20 cellular contexts compared by ENCODE assay signal in the genomic region with DNA sequence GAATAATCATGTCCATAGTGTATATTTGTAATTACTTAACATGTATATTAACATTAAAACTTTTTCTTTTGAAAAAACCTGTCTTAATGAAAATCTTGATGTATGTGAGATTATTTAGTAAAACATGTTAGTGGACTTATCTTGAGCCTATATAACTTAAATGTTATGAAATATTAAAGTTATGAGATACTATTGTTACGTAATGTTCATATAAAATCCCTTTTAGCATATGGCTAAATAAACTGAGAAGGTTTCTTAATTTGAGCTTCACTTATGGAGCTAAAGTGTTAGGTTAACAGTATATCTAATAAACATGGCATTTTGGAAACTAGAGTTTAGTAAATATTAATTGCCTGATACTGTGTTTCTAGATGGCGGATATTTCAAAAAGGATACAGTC. TPM values are rescaled to one million over a fixed set of nuclear protein-coding genes. Genes with fewer than 3 reads are reported as not detected.
DNase-seq lines count a peak whose midpoint lies in the region; ATAC-seq, FAIRE-seq and TF ChIP-seq lines count a peak whose summit lies in the region.
"Had no signal": no experiment of that assay in that cellular context is flagged by ENCODE, and none has a peak within 500 bp of the region (broad histone marks: within the 10 kb centered on the region; RNA-seq: fewer than 3 reads in every experiment).

No MANE protein-coding gene starts in this region.

- no peak overlapping the region for H2AFZ ChIP-seq in IMR-90 (replicated peaks; ENCODE audit: low read length, poor library complexity)
- no peak overlapping the region for H2AFZ ChIP-seq in smooth muscle cell (ENCODE audit: low read depth)
- H2AFZ ChIP-seq: GM23248 had no signal

- H3K14ac ChIP-seq in IMR-90 (replicated peaks; ENCODE audit: low read depth, low read length) = no peak overlapping the region

- H3K4me3 ChIP-seq in IMR-90 (ENCODE audit: insufficient read depth, low read depth, low read length) (no peak overlapping the region), kidney (ENCODE audit: low read length in 2 of 2) (no peak overlapping the region), smooth muscle cell (no peak overlapping the region)
- H3K4me3 ChIP-seq: GM23248 had no signal

- FAIRE-seq in A204.1 (lab: Jason Lieb, UNC) (peak; percentile 68), colon (lab: Jason Lieb, UNC) (peak; percentile 38), kidney (lab: Jason Lieb, UNC) (peak; percentile 41)
- FAIRE-seq: GM12892, H1 had no signal

- H3K27me3 ChIP-seq in IMR-90 (ENCODE audit: control insufficient read depth, insufficient read depth, low read length) = no peaks in the 10 kb centered on the region
- H3K27me3 ChIP-seq in smooth muscle cell (ENCODE audit: low read depth) = no peaks in the 10 kb centered on the region

- no peak overlapping the region for H2BK15ac ChIP-seq in IMR-90 (ENCODE audit: low read depth, low read length)

- no peak overlapping the region for H3K4me2 ChIP-seq in IMR-90 (ENCODE audit: low read depth, low read length)
- H3K4me2 ChIP-seq in smooth muscle cell = no peak overlapping the region

- DNase-seq in IMR-90 (no peak), kidney (no peak), NCI-H2029 treated with DMSO at 0.1 percent for 48 hours (lab: John Stamatoyannopoulos, UW) (no peak), smooth muscle cell (lab: John Stamatoyannopoulos, UW; ENCODE audit: unreplicated experiment) (no peak), NCI-H2081 treated with DMSO at 0.1 percent for 48 hours (lab: John Stamatoyannopoulos, UW) (no peak)
- DNase-seq in activated CD8-positive, alpha-beta memory T cell treated with anti-CD3 and anti-CD28 coated beads, Interleukin-2, amount 50 U/mL, for 4 hours = no peak
- DNase-seq: 8988T; C1 segment of cervical spinal cord; Calu3; CD4-positive, alpha-beta memory T cell; COR-L47; DMS53; DMS79 treated with DMSO at 0.1 percent for 48 hours; GM23248; H7 had no signal

- intact Hi-C loops in IMR-90 (cut with micrococcal nuclease) = no loop called here
- intact Hi-C loops in kidney (cut with DNase I) = no loop called here

- peaks cover 12% of the 10 kb centered on the region for H3K36me3 ChIP-seq in IMR-90 (ENCODE audit: control insufficient read depth, insufficient read depth, low read length)
- H3K36me3 ChIP-seq in kidney (ENCODE audit: control insufficient read depth in 1 of 2, insufficient read depth in 2 of 2, low read length in 2 of 2) = peaks cover 6 to 32% of the 10 kb centered on the region in 2 donors
- H3K36me3 ChIP-seq in smooth muscle cell (ENCODE audit: low read depth) = peaks cover 23% of the 10 kb centered on the region

- ATAC-seq in IMR-90 (ENCODE audit: low read depth) = no peak
- ATAC-seq: HCT116 had no signal

- no peak overlapping the region for H3K56ac ChIP-seq in IMR-90 (ENCODE audit: extremely low read depth, insufficient read depth, low read length)

- BruUV-seq in IMR-90 (replicated peaks; lab: Mats Ljungman, UMichigan) = no TSS peak

- WGBS in IMR-90 (ENCODE audit: extremely low coverage in 2 of 2, insufficient read length in 1 of 2), 2 experiments = no CpG with 5 or more reads among the region's 2 CpGs
- WGBS in smooth muscle cell (ENCODE audit: low lambda C conversion rate) = 99% methylated on average over 2 of the region's 2 CpGs

- H2BK120ac ChIP-seq in IMR-90 (ENCODE audit: low read depth, low read length) = no peak overlapping the region

- H2AK9ac ChIP-seq in IMR-90 (replicated peaks; ENCODE audit: low read depth, low read length, poor library complexity) = no peak overlapping the region

- no peak overlapping the region for H3K27ac ChIP-seq in IMR-90 (ENCODE audit: insufficient read depth, low read length)
- H3K27ac ChIP-seq in kidney (ENCODE audit: low read depth in 2 of 2, low read length in 2 of 2) = no peak overlapping the region
- no peak overlapping the region for H3K27ac ChIP-seq in smooth muscle cell (ENCODE audit: low read depth)
- H3K27ac ChIP-seq: GM23248 had no signal

- no peak overlapping the region for H4K8ac ChIP-seq in IMR-90 (ENCODE audit: low read depth in 2 of 2, low read length in 2 of 2)

- H3K9ac ChIP-seq in IMR-90 (ENCODE audit: low read depth, low read length) (no peak overlapping the region), kidney (ENCODE audit: low read length in 2 of 2) (no peak overlapping the region), smooth muscle cell (ENCODE audit: low read depth) (no peak overlapping the region)
- H3K9ac ChIP-seq: GM23248 had no signal

- dilution Hi-C loops in IMR-90 (cut with HindIII; ENCODE audit: low sequenced_read_pairs, unreplicated experiment) = no loop called here

- no peak for TF ChIP-seq POLR2A in IMR-90 (IDR thresholded peaks at IDR 0.05; ENCODE audit: low read depth, low read length)

- H3K9me3 ChIP-seq in IMR-90 (ENCODE audit: control insufficient read depth, insufficient read depth, low read length) = no peaks in the 10 kb centered on the region
- H3K9me3 ChIP-seq in kidney (ENCODE audit: control insufficient read depth in 1 of 2, low read length in 2 of 2) = no peaks in the 10 kb centered on the region
- H3K9me3 ChIP-seq in smooth muscle cell (replicated peaks; ENCODE audit: low read depth) = no peaks in the 10 kb centered on the region

- H2BK20ac ChIP-seq in IMR-90 (ENCODE audit: low read depth, low read length) = no peak overlapping the region

- POLR2A ChIA-PET in IMR-90 (lab: Charles Lee; ENCODE audit: unreplicated experiment) = no interaction called here

- H2BK5ac ChIP-seq in IMR-90 (ENCODE audit: low read depth, low read length, poor library complexity, severe bottlenecking) = no peak overlapping the region

- peaks cover 4% of the 10 kb centered on the region in 2 experiments; a peak in 1 of 4 replicates for H3K79me1 ChIP-seq in IMR-90 (ENCODE audit: low read depth in 1 of 2, low read length in 2 of 2)

- H3F3A ChIP-seq in smooth muscle cell (ENCODE audit: low read depth) = no peaks in the 10 kb centered on the region

- no peak overlapping the region for H3K18ac ChIP-seq in IMR-90 (ENCODE audit: low read depth, low read length)

- CTCF ChIA-PET in IMR-90 (lab: Yijun Ruan, JAX) = interaction anchor here (0.6 to 0.7 kb wide), 2 partner anchors 15 to 74 kb away, joined by 4 to 6 read pairs; no protein-coding TSS in a partner anchor

- no peaks in the 10 kb centered on the region for H4K20me1 ChIP-seq in IMR-90 (ENCODE audit: insufficient read depth, low read length)
- H4K20me1 ChIP-seq in smooth muscle cell (ENCODE audit: low read depth) = peaks cover 13% of the 10 kb centered on the region

- no peak overlapping the region for H3K23ac ChIP-seq in IMR-90 (ENCODE audit: low read depth, low read length)

- peaks cover 11% of the 10 kb centered on the region for H3K79me2 ChIP-seq in smooth muscle cell (ENCODE audit: low read depth)

- no peak for TF ChIP-seq RAD21 in IMR-90 (IDR thresholded peaks at IDR 0.05; ENCODE audit: low read length)

- H4K91ac ChIP-seq in IMR-90 (ENCODE audit: insufficient read depth, low read depth, low read length) = no peak overlapping the region

- H3K9me1 ChIP-seq in IMR-90 (ENCODE audit: insufficient read depth, low read length) = no peaks in the 10 kb centered on the region

- TF ChIP-seq CTCF in IMR-90 (conservative IDR thresholded peaks at IDR 0.05; ENCODE audit: low read depth, low read length) = no peak
- no peak for TF ChIP-seq CTCF in kidney (IDR thresholded peaks at IDR 0.05; ENCODE audit: borderline replicate concordance, extremely low read depth, insufficient read depth)
- TF ChIP-seq CTCF in smooth muscle cell (IDR thresholded peaks at IDR 0.05; ENCODE audit: borderline replicate concordance, insufficient read depth, poor library complexity, severe bottlenecking) = no peak

- H4K5ac ChIP-seq in IMR-90 (ENCODE audit: low read depth, low read length) = no peak overlapping the region

- in situ Hi-C loops in IMR-90 (cut with MboI; ENCODE audit: low sequenced_read_pairs) = no loop called here

- no peak overlapping the region for H2AK5ac ChIP-seq in IMR-90 (ENCODE audit: low read depth, low read length)

- H3K4ac ChIP-seq in IMR-90 (ENCODE audit: low read depth, low read length) = no peak overlapping the region

- no peaks in the 10 kb centered on the region for H3K4me1 ChIP-seq in IMR-90 (ENCODE audit: control insufficient read depth, insufficient read depth, low read length)
- H3K4me1 ChIP-seq in kidney (ENCODE audit: control insufficient read depth in 1 of 2, insufficient read depth in 1 of 2, low read depth in 1 of 2, low read length in 2 of 2) = no peaks in the 10 kb centered on the region
- H3K4me1 ChIP-seq in smooth muscle cell (ENCODE audit: low read depth) = no peaks in the 10 kb centered on the region

TF ChIP-seq in IMR-90, 13 proteins besides CTCF, POLR2A, EP300 and RAD21:
- peak; percentile 56; the same call in 1 of the 2 replicates for TF ChIP-seq CEBPB (IDR thresholded peaks at IDR 0.05; ENCODE audit: low read depth, low read length)
- no peak for TF ChIP-seq FOS (IDR thresholded peaks at IDR 0.05; ENCODE audit: low read depth, low read length)
- TF ChIP-seq CHD1 (IDR thresholded peaks at IDR 0.05; ENCODE audit: low read depth, low read length) = no peak
- no peak for TF ChIP-seq RFX5 (IDR thresholded peaks at IDR 0.05; ENCODE audit: low read depth, low read length)
- no peak for TF ChIP-seq MAZ (IDR thresholded peaks at IDR 0.05; ENCODE audit: borderline replicate concordance, low read depth, low read length)

RNA-seq across cellular contexts. Expression of a gene that starts 59.9 kb away (rescaled TPM):
- total RNA-seq in IMR-90 (2012; rRNA removed) (3.9 and 7.8 TPM in 2 replicates), kidney (65.6 TPM), smooth muscle cell (18.6 and 28.4 TPM in 2 replicates)
- polyA plus RNA-seq in IMR-90 (2012; rRNA removed) (6.8 and 7.0 TPM in 2 replicates), kidney (ENCODE audit: insufficient read depth, low read depth, low replicate concordance) (63.2 TPM), smooth muscle cell (14.5 and 14.6 TPM in 2 replicates)
- polyA plus RNA-seq in IMR-90 (2012; cell fraction: cytosol; rRNA removed) = 1.3 and 1.6 TPM in 2 replicates
- polyA plus RNA-seq in IMR-90 (2012; cell fraction: nucleus; rRNA removed; ENCODE audit: low replicate concordance) = 2.6 and 14.8 TPM in 2 replicates
